1 cellular context compared by ENCODE assay signal in genomic region chr15:64702816-64703631, GRCh38.
TF ChIP-seq lines count a peak whose summit lies in the region.

No MANE protein-coding gene starts in this region.

TF ChIP-seq in HepG2, 621 proteins besides CTCF, POLR2A, EP300 and RAD21 (continued from another document and continues in another):
- TF ChIP-seq E2F5 (CRISPR knock-in tag; conservative IDR thresholded peaks at IDR 0.05) (no peak), ZSCAN21 (CRISPR knock-in tag; IDR thresholded peaks at IDR 0.05; ENCODE audit: borderline replicate concordance) (no peak; the same call in 1 of the 2 replicates), ZNF614 (CRISPR knock-in tag; IDR thresholded peaks at IDR 0.05; ENCODE audit: borderline replicate concordance) (no peak), ZNF609 (CRISPR knock-in tag; IDR thresholded peaks at IDR 0.05; ENCODE audit: borderline replicate concordance) (0 out of 2 replicates have a peak, but pooled peaks have one; percentile 7), ZNF512B (CRISPR knock-in tag; IDR thresholded peaks at IDR 0.05; ENCODE audit: borderline replicate concordance) (no peak), XRCC5 (optimal IDR thresholded peaks at IDR 0.05; ENCODE audit: low read length) (no peak), ZNF430 (CRISPR knock-in tag; IDR thresholded peaks at IDR 0.05) (no peak), DRAP1 (CRISPR knock-in tag; IDR thresholded peaks at IDR 0.05) (peak; percentile 69; the same call in 1 of the 2 replicates), ZNF607 (CRISPR knock-in tag; IDR thresholded peaks at IDR 0.05; ENCODE audit: borderline replicate concordance) (peak; percentile 75), BRF2 (CRISPR knock-in tag; IDR thresholded peaks at IDR 0.05) (no peak), HNF4A (CRISPR knock-in tag; IDR thresholded peaks at IDR 0.05) (peak; percentile 57), GATAD2A (CRISPR knock-in tag; IDR thresholded peaks at IDR 0.05) (peak; percentile 31; the same call in 1 of the 2 replicates), KDM3A (CRISPR knock-in tag; IDR thresholded peaks at IDR 0.05; ENCODE audit: low read depth) (no peak; the same call in 1 of the 2 replicates), SIN3B (IDR thresholded peaks at IDR 0.05; ENCODE audit: low read length) (no peak), ZNF264 (CRISPR knock-in tag; IDR thresholded peaks at IDR 0.05) (no peak), FOXJ3 (CRISPR knock-in tag; IDR thresholded peaks at IDR 0.05; ENCODE audit: borderline replicate concordance) (no peak), JARID2 (CRISPR knock-in tag; IDR thresholded peaks at IDR 0.05; ENCODE audit: insufficient replicate concordance) (no peak), ZNF605 (CRISPR knock-in tag; IDR thresholded peaks at IDR 0.05) (0 out of 2 replicates have a peak, but pooled peaks have one; percentile 33), MXI1 (IDR thresholded peaks at IDR 0.05; ENCODE audit: borderline replicate concordance, low read depth, low read length) (peak; percentile 66; the same call in 1 of the 3 replicates), ZNF234 (CRISPR knock-in tag; conservative IDR thresholded peaks at IDR 0.05) (no peak), RBAK (CRISPR knock-in tag; IDR thresholded peaks at IDR 0.05) (no peak), ZNF451 (CRISPR knock-in tag; IDR thresholded peaks at IDR 0.05) (0 out of 2 replicates have a peak, but pooled peaks have one; percentile 60), SALL2 (CRISPR knock-in tag; IDR thresholded peaks at IDR 0.05) (0 out of 2 replicates have a peak, but pooled peaks have one; percentile 27), ZNF670 (CRISPR knock-in tag; IDR thresholded peaks at IDR 0.05; ENCODE audit: borderline replicate concordance) (0 out of 2 replicates have a peak, but pooled peaks have one; percentile 27), SOX13 (IDR thresholded peaks at IDR 0.05) (no peak), SOX13 (CRISPR knock-in tag; conservative IDR thresholded peaks at IDR 0.05 in 1 of 2, IDR thresholded peaks at IDR 0.05 in 1 of 2) (peak in 1 of 2 experiments; percentile 41; a peak in 1 of 4 replicates), ZNF530 (CRISPR knock-in tag; IDR thresholded peaks at IDR 0.05; ENCODE audit: low read depth) (no peak), ZNF124 (CRISPR knock-in tag; IDR thresholded peaks at IDR 0.05) (no peak), ZNF598 (CRISPR knock-in tag; IDR thresholded peaks at IDR 0.05; ENCODE audit: borderline replicate concordance) (0 out of 2 replicates have a peak, but pooled peaks have one; percentile 70), MXD4 (CRISPR knock-in tag; IDR thresholded peaks at IDR 0.05) (no peak), PAX8 (CRISPR knock-in tag; IDR thresholded peaks at IDR 0.05; ENCODE audit: borderline replicate concordance) (no peak), CSRNP2 (CRISPR knock-in tag; conservative IDR thresholded peaks at IDR 0.05; ENCODE audit: low read depth) (no peak), ZNF580 (CRISPR knock-in tag; IDR thresholded peaks at IDR 0.05; ENCODE audit: borderline replicate concordance, low read depth) (0 out of 2 replicates have a peak, but pooled peaks have one; percentile 64), NCOA5 (CRISPR knock-in tag; IDR thresholded peaks at IDR 0.05) (no peak), USF2 (IDR thresholded peaks at IDR 0.05; ENCODE audit: low read depth, low read length) (no peak), USF2 (CRISPR knock-in tag; IDR thresholded peaks at IDR 0.05; ENCODE audit: borderline replicate concordance) (no peak), POGZ (CRISPR knock-in tag; IDR thresholded peaks at IDR 0.05) (peak; percentile 92), SETDB1 (CRISPR knock-in tag; IDR thresholded peaks at IDR 0.05; ENCODE audit: borderline replicate concordance) (no peak), SNAI1 (CRISPR knock-in tag; IDR thresholded peaks at IDR 0.05; ENCODE audit: borderline replicate concordance) (peak; percentile 71; the same call in 1 of the 2 replicates), HNRNPH1 (optimal IDR thresholded peaks at IDR 0.05; ENCODE audit: low read depth, low read length) (no peak), FOSL2 (CRISPR knock-in tag; IDR thresholded peaks at IDR 0.05) (no peak), RFX1 (IDR thresholded peaks at IDR 0.05) (peak; percentile 26; the same call in 1 of the 2 replicates), AFF4 (CRISPR knock-in tag; IDR thresholded peaks at IDR 0.05) (no peak)
